9 cellular contexts compared by ENCODE assay signal in the genomic region with DNA sequence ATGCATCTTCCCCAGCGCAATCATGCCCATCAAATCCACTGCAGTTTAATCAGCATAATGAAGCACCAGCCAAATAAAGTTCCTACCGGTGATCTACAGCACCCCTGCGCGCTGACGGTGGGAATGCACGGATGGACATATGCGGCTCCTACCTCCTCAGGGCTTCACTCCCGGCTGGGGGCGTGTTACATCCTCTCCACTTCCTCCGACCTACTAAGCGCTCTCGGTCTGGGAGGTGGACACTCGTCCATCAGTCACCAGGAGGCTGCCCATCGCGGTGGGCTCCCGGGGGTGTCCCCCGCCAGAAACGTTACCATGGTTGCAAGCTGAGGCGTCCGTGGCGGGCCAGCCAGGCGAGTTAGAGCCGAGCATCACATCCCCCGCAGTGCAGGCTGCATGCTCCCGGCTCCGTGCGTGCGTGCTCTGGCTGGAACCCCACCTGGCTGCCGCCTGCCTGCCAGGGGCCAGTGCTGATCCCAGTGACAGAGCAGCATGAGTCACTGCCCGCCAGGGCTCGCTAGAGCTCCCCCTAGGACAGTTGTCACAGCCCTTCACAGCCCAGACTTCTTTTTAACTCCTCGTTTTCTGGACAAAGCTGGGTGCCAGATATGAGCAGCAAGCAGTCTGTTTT.
DNase-seq lines count a peak whose midpoint lies in the region; ATAC-seq and TF ChIP-seq lines count a peak whose summit lies in the region.
"Had no signal": no experiment of that assay in that cellular context is flagged by ENCODE, and none has a peak within 500 bp of the region (broad histone marks: within the 10 kb centered on the region; RNA-seq: fewer than 3 reads in every experiment).

No MANE protein-coding gene starts in this region.

- H3K4me3 Mint-ChIP-seq in activated naive CD8-positive, alpha-beta T cell treated with anti-CD3 and anti-CD28 coated beads for 36 hours = no peak overlapping the region
- no peak overlapping the region for H3K4me3 Mint-ChIP-seq in activated naive CD8-positive, alpha-beta T cell treated with anti-CD3 and anti-CD28 coated beads, Interleukin-2, amount 50 U/mL, for 24 hours
- H3K4me3 Mint-ChIP-seq: activated naive CD8-positive, alpha-beta T cell had no signal

- DNase-seq in activated naive CD8-positive, alpha-beta T cell treated with anti-CD3 and anti-CD28 coated beads for 36 hours = peak; percentile 10
- DNase-seq in activated naive CD8-positive, alpha-beta T cell treated with anti-CD3 and anti-CD28 coated beads, Interleukin-2, amount 50 U/mL, for 24 hours = no peak
- DNase-seq in SK-N-DZ (ENCODE audit: low spot score) = peak; percentile 78
- peak; percentile 66 for DNase-seq in fibroblast of villous mesenchyme (ENCODE audit: low read depth)
- peak; percentile 13 for DNase-seq in non-pigmented ciliary epithelial cell (ENCODE audit: low read depth)
- no peak for DNase-seq in NCI-H1092 (lab: John Stamatoyannopoulos, UW)
- no peak for DNase-seq in NCI-H1105 treated with DMSO at 0.1 percent for 48 hours (lab: John Stamatoyannopoulos, UW)

- no peaks in the 10 kb centered on the region for H3K27me3 Mint-ChIP-seq in activated naive CD8-positive, alpha-beta T cell treated with anti-CD3 and anti-CD28 coated beads for 36 hours
- no peaks in the 10 kb centered on the region for H3K27me3 Mint-ChIP-seq in activated naive CD8-positive, alpha-beta T cell treated with anti-CD3 and anti-CD28 coated beads, Interleukin-2, amount 50 U/mL, for 24 hours
- H3K27me3 Mint-ChIP-seq: activated naive CD8-positive, alpha-beta T cell had no signal

- H3K9me3 Mint-ChIP-seq in activated naive CD8-positive, alpha-beta T cell treated with anti-CD3 and anti-CD28 coated beads for 36 hours = peaks cover 8% of the 10 kb centered on the region
- peaks cover 8% of the 10 kb centered on the region for H3K9me3 Mint-ChIP-seq in activated naive CD8-positive, alpha-beta T cell treated with anti-CD3 and anti-CD28 coated beads, Interleukin-2, amount 50 U/mL, for 24 hours

- no peak overlapping the region for H3K27ac Mint-ChIP-seq in activated naive CD8-positive, alpha-beta T cell treated with anti-CD3 and anti-CD28 coated beads for 36 hours
- no peak overlapping the region for H3K27ac Mint-ChIP-seq in activated naive CD8-positive, alpha-beta T cell treated with anti-CD3 and anti-CD28 coated beads, Interleukin-2, amount 50 U/mL, for 24 hours
- H3K27ac Mint-ChIP-seq: activated naive CD8-positive, alpha-beta T cell had no signal

- peak overlapping the region; percentile 60 for H3K4me3 ChIP-seq in fibroblast of villous mesenchyme (ENCODE audit: low read depth, low read length)

- peaks cover 18% of the 10 kb centered on the region for H3K36me3 Mint-ChIP-seq in activated naive CD8-positive, alpha-beta T cell treated with anti-CD3 and anti-CD28 coated beads for 36 hours
- H3K36me3 Mint-ChIP-seq in activated naive CD8-positive, alpha-beta T cell treated with anti-CD3 and anti-CD28 coated beads, Interleukin-2, amount 50 U/mL, for 24 hours (ENCODE audit: low read depth) = peaks cover 11% of the 10 kb centered on the region

- peaks cover 3% of the 10 kb centered on the region for H3K4me1 Mint-ChIP-seq in activated naive CD8-positive, alpha-beta T cell treated with anti-CD3 and anti-CD28 coated beads for 36 hours
- no peaks in the 10 kb centered on the region for H3K4me1 Mint-ChIP-seq in activated naive CD8-positive, alpha-beta T cell treated with anti-CD3 and anti-CD28 coated beads, Interleukin-2, amount 50 U/mL, for 24 hours

- peak; percentile 31 for TF ChIP-seq CTCF in fibroblast of villous mesenchyme (IDR thresholded peaks at IDR 0.05; ENCODE audit: insufficient read depth, low read depth, low read length)

- ATAC-seq in activated naive CD8-positive, alpha-beta T cell treated with anti-CD3 and anti-CD28 coated beads, Interleukin-2, amount 50 U/mL, for 24 hours = no peak
- no peak for ATAC-seq in GM21360 (IDR thresholded peaks at IDR 0.05; ENCODE audit: unreplicated experiment)

Comparison
In these comparisons a context has a peak if more than half of its experiments do, and no peak if none do; other contexts are left out.
1. DNase-seq: peak in activated naive CD8-positive, alpha-beta T cell treated with anti-CD3 and anti-CD28 coated beads for 36 hours (single experiment), SK-N-DZ (single experiment), fibroblast of villous mesenchyme (single experiment) and non-pigmented ciliary epithelial cell (single experiment); none in activated naive CD8-positive, alpha-beta T cell treated with anti-CD3 and anti-CD28 coated beads, Interleukin-2, amount 50 U/mL, for 24 hours (single experiment), NCI-H1092 (single experiment) and NCI-H1105 treated with DMSO at 0.1 percent for 48 hours (single experiment).